Comparison of ENCODE assay signal across 22 cellular contexts in the genomic region with DNA sequence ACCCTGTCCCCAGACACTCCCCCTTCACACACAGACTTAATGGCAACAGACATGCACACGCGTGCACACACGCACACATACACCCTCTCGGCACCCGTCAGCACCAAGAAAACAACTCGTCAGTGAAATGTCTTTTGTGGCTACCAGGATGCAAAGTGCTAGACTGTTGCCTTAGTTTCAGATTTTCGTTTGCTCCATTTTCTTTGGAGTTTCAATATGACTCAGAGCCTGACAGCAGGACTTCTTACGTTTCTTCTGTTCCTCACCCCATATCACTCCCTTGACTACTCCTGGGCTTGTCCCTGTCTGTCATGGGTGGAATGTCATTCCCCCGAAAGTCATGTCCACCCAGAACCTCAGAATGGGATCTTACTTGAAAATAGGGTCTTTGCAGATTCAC.
DNase-seq lines count a peak whose midpoint lies in the region; ATAC-seq, FAIRE-seq and TF ChIP-seq lines count a peak whose summit lies in the region.
"Had no signal": no experiment of that assay in that cellular context is flagged by ENCODE, and none has a peak within 500 bp of the region (broad histone marks: within the 10 kb centered on the region; RNA-seq: fewer than 3 reads in every experiment).

No MANE protein-coding gene starts in this region.

- in situ Hi-C loops in GM13977 (cut with MboI; ENCODE audit: low pct_unique_long_range_greater_than_20kb, low sequenced_read_pairs, unreplicated experiment) (no loop called here), GM12878 (cut with MboI) (no loop called here)

- no peaks in the 10 kb centered on the region for H3K36me3 Mint-ChIP-seq in neural progenitor cell
- no peaks in the 10 kb centered on the region for H3K36me3 Mint-ChIP-seq in progenitor cell of endocrine pancreas (ENCODE audit: insufficient read depth)

- CTCF ChIA-PET in GM12878 (lab: Yijun Ruan, JAX) = no interaction called here

- H3K79me2 ChIP-seq in GM12878 (ENCODE audit: control insufficient read depth, insufficient read depth, low read length) = no peaks in the 10 kb centered on the region
- no peaks in the 10 kb centered on the region for H3K79me2 ChIP-seq in neural progenitor cell (ENCODE audit: low read depth)

- no peak for TF ChIP-seq RAD21 in GM12878 (IDR thresholded peaks at IDR 0.05; ENCODE audit: insufficient read depth, low read depth, low read length)

- H3K4me1 ChIP-seq in GM12878 (ENCODE audit: control insufficient read depth, insufficient read depth, low read length) (no peaks in the 10 kb centered on the region), neural progenitor cell (no peaks in the 10 kb centered on the region), testis (no peaks in the 10 kb centered on the region)

- H3K27ac Mint-ChIP-seq in neural progenitor cell = peak overlapping the region; percentile 23
- no peak overlapping the region for H3K27ac Mint-ChIP-seq in progenitor cell of endocrine pancreas
- H3K27ac Mint-ChIP-seq: CD4-positive, alpha-beta T cell; HFFc6 had no signal

- intact Hi-C loops in GM12878 (cut with micrococcal nuclease; ENCODE audit: unreplicated experiment) (no loop called here), testis (cut with DNase I; ENCODE audit: low total_unique reads) (no loop called here)

- H4K20me1 ChIP-seq in GM12878 (ENCODE audit: control insufficient read depth, insufficient read depth) (no peaks in the 10 kb centered on the region), neural progenitor cell (ENCODE audit: low read depth) (no peaks in the 10 kb centered on the region)

- WGBS in GM12878 (ENCODE audit: insufficient coverage, insufficient replicate concordance, low lambda C conversion rate, missing lambda C conversion rate) = 51% methylated on average over 9 of the region's 9 CpGs
- WGBS in testis, 2 donors = 71 to 87% methylated on average over 9 of the region's 9 CpGs

- no peak for FAIRE-seq in GM12878 (lab: Jason Lieb, UNC)
- FAIRE-seq: GM12891, GM18507, HepG2 had no signal

- peaks cover 5% of the 10 kb centered on the region for H3K9me3 Mint-ChIP-seq in neural progenitor cell
- H3K9me3 Mint-ChIP-seq in progenitor cell of endocrine pancreas (ENCODE audit: low read depth) = peaks cover 4% of the 10 kb centered on the region

- H3K4me3 Mint-ChIP-seq in neural progenitor cell = no peak overlapping the region
- no peak overlapping the region for H3K4me3 Mint-ChIP-seq in progenitor cell of endocrine pancreas (ENCODE audit: low read depth)
- H3K4me3 Mint-ChIP-seq: CD4-positive, alpha-beta T cell; HFFc6 had no signal

- no peak for TF ChIP-seq EP300 in GM12878 (IDR thresholded peaks at IDR 0.05; ENCODE audit: borderline replicate concordance in 1 of 2, control insufficient read depth in 1 of 2, low read depth in 2 of 2, low read length in 2 of 2)

- H2AFZ ChIP-seq in GM12878 (ENCODE audit: control insufficient read depth, low read depth, low read length) (no peak overlapping the region), neural progenitor cell (replicated peaks) (no peak overlapping the region)

- H3K4me2 ChIP-seq in GM12878 (ENCODE audit: control insufficient read depth, insufficient read depth) (no peak overlapping the region), neural progenitor cell (no peak overlapping the region)
- H3K4me2 ChIP-seq: KMS-11 had no signal

- H3K9ac ChIP-seq in GM12878 (ENCODE audit: control insufficient read depth, insufficient read depth, low read length) = no peak overlapping the region
- no peak overlapping the region for H3K9ac ChIP-seq in neural progenitor cell
- H3K9ac ChIP-seq: KMS-11 had no signal

- peak; percentile 49 for ATAC-seq in GM21529 (IDR thresholded peaks at IDR 0.05; ENCODE audit: unreplicated experiment)
- ATAC-seq in GM12878 = no peak; the same call in 1 of the 3 replicates
- no peak for ATAC-seq in HG03521 (IDR thresholded peaks at IDR 0.05; ENCODE audit: unreplicated experiment)
- ATAC-seq in GM18861 (IDR thresholded peaks at IDR 0.05; ENCODE audit: unreplicated experiment) = no peak
- ATAC-seq: HCT116, HepG2 had no signal

- H3K27me3 Mint-ChIP-seq in neural progenitor cell (ENCODE audit: insufficient read depth, low read depth) (peaks cover 4% of the 10 kb centered on the region), progenitor cell of endocrine pancreas (peaks cover 15% of the 10 kb centered on the region)
- H3K27me3 Mint-ChIP-seq: CD4-positive, alpha-beta T cell had no signal

- H3K36me3 ChIP-seq in GM12878 (ENCODE audit: control insufficient read depth in 2 of 2, insufficient read depth in 2 of 2, low read length in 1 of 2) (no peaks in the 10 kb centered on the region), neural progenitor cell (no peaks in the 10 kb centered on the region), testis (ENCODE audit: low read depth, missing control alignments) (no peaks in the 10 kb centered on the region)

- DNase-seq in GM13977 (ENCODE audit: low spot score) (peak; percentile 31), GM12878 (ENCODE audit: low read depth, low spot score) (no peak), neural progenitor cell (ENCODE audit: low spot score) (no peak), progenitor cell of endocrine pancreas (ENCODE audit: low spot score, unreplicated experiment) (no peak), testis (no peak)
- DNase-seq: ACHN; CD4-positive, alpha-beta T cell; DMS153; DMS79; GDM1; GOT3; H7; HFFc6 had no signal

- RAD21 ChIA-PET in GM12878 (lab: Charles Lee; ENCODE audit: unreplicated experiment) = no interaction called here

- POLR2A ChIA-PET in GM12878 (lab: Charles Lee) = interaction anchor here (0.7 kb wide), 1 partner anchor 730 kb away, joined by 3 read pairs; no protein-coding TSS in a partner anchor

- H3K27ac ChIP-seq in GM12878 (ENCODE audit: control insufficient read depth, insufficient read depth) (no peak overlapping the region), neural progenitor cell (no peak overlapping the region), testis (no peak overlapping the region)
- H3K27ac ChIP-seq: C4-2B, KMS-11 had no signal

- TF ChIP-seq POLR2A in GM12878 (IDR thresholded peaks at IDR 0.05; ENCODE audit: low read depth, low read length) (no peak), testis (IDR thresholded peaks at IDR 0.05) (no peak)

- H3F3A ChIP-seq in neural progenitor cell (ENCODE audit: low read depth) = no peaks in the 10 kb centered on the region

- SMC1A ChIA-PET in GM12878 (lab: Charles Lee; ENCODE audit: uncharacterized antibody, unreplicated experiment) = no interaction called here

- H3K4me1 Mint-ChIP-seq in neural progenitor cell (peaks cover 14% of the 10 kb centered on the region), progenitor cell of endocrine pancreas (ENCODE audit: low read depth) (no peaks in the 10 kb centered on the region)

- TF ChIP-seq CTCF in GM13977 (IDR thresholded peaks at IDR 0.05; ENCODE audit: extremely low read depth, insufficient read depth, missing control alignments) = no peak
- no peak for TF ChIP-seq CTCF in GM12878 (IDR thresholded peaks at IDR 0.05 in 2 of 3, conservative IDR thresholded peaks at IDR 0.05 in 1 of 3; ENCODE audit: control insufficient read depth in 2 of 3, extremely low read depth in 1 of 3, insufficient read depth in 1 of 3, low read depth in 3 of 3, low read length in 3 of 3)
- TF ChIP-seq CTCF in neural progenitor cell (IDR thresholded peaks at IDR 0.05) = no peak
- no peak for TF ChIP-seq CTCF in progenitor cell of endocrine pancreas (IDR thresholded peaks at IDR 0.05; ENCODE audit: unreplicated experiment)
- TF ChIP-seq CTCF in testis (IDR thresholded peaks at IDR 0.05) = no peak

- H3K4me3 ChIP-seq in GM12878 (no peak overlapping the region), neural progenitor cell (no peak overlapping the region), testis (no peak overlapping the region)

- H3K27me3 ChIP-seq in GM12878 (replicated peaks in 1 of 2; ENCODE audit: control insufficient read depth in 2 of 2, insufficient read depth in 2 of 2, low read length in 1 of 2) = no peaks in the 10 kb centered on the region
- no peaks in the 10 kb centered on the region for H3K27me3 ChIP-seq in neural progenitor cell
- no peaks in the 10 kb centered on the region for H3K27me3 ChIP-seq in testis

- BruUV-seq in GM12878 (replicated peaks; lab: Mats Ljungman, UMichigan) = no TSS peak

- H3K9me3 ChIP-seq in GM12878 (replicated peaks; ENCODE audit: control insufficient read depth, insufficient read depth, low read length) (no peaks in the 10 kb centered on the region), neural progenitor cell (ENCODE audit: low read depth) (no peaks in the 10 kb centered on the region), testis (no peaks in the 10 kb centered on the region)

TF ChIP-seq in GM12878, 131 proteins besides CTCF, POLR2A, EP300 and RAD21 (continues in another document):
- TF ChIP-seq, protein P1, sequence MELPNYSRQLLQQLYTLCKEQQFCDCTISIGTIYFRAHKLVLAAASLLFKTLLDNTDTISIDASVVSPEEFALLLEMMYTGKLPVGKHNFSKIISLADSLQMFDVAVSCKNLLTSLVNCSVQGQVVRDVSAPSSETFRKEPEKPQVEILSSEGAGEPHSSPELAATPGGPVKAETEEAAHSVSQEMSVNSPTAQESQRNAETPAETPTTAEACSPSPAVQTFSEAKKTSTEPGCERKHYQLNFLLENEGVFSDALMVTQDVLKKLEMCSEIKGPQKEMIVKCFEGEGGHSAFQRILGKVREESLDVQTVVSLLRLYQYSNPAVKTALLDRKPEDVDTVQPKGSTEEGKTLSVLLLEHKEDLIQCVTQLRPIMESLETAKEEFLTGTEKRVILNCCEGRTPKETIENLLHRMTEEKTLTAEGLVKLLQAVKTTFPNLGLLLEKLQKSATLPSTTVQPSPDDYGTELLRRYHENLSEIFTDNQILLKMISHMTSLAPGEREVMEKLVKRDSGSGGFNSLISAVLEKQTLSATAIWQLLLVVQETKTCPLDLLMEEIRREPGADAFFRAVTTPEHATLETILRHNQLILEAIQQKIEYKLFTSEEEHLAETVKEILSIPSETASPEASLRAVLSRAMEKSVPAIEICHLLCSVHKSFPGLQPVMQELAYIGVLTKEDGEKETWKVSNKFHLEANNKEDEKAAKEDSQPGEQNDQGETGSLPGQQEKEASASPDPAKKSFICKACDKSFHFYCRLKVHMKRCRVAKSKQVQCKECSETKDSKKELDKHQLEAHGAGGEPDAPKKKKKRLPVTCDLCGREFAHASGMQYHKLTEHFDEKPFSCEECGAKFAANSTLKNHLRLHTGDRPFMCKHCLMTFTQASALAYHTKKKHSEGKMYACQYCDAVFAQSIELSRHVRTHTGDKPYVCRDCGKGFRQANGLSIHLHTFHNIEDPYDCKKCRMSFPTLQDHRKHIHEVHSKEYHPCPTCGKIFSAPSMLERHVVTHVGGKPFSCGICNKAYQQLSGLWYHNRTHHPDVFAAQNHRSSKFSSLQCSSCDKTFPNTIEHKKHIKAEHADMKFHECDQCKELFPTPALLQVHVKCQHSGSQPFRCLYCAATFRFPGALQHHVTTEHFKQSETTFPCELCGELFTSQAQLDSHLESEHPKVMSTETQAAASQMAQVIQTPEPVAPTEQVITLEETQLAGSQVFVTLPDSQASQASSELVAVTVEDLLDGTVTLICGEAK (IDR thresholded peaks at IDR 0.05; ENCODE audit: borderline replicate concordance) = no peak
- no peak for TF ChIP-seq WRNIP1 (IDR thresholded peaks at IDR 0.05; ENCODE audit: borderline replicate concordance, low read depth, low read length)
